Comparison of ENCODE assay signal across 8 cellular contexts in the genomic region with DNA sequence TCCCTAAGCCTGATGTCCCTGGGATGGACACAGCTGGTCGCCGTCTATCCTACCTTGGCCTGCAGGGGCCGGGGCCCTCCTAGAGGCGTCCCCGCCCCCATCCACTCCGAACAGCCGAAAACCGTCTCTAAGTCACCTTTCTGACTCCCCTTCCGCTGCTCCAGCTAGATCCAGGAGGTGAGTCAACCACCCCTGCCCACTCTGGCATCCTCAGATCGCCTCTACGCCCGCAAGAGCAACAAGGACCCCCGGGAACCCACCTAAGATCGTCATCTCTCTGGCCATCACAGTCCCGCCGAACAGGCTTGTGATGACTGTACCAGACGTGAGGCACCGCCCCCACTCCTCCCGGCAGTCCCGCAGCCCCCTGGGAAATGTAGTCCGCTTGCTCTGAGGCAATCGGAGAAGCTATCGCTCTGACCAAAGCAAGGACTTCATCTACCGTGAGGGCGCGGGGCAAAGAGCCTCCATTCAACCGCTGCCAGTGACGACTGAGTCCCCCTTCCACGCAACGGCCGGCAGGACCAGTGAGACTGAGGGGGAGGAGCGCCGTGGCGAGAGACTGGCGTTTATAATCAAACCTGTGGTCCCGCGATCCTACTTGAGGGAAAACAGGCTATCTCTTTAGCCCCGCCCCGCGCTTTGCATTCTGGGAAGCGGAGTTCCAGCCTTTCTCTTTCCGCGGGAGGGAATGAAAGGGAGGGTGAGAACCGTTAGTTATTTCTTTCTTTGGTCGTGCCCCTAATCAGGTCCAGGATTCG. TPM values are rescaled to one million over a fixed set of nuclear protein-coding genes. Genes with fewer than 3 reads are reported as not detected.
A peak's percentile ranks its signal among the peaks of the same experiment; 100 is the strongest.
DNase-seq lines count a peak whose midpoint lies in the region; ATAC-seq and TF ChIP-seq lines count a peak whose summit lies in the region.

Gene HSPA13 (minus strand): TSS at position 312 of the 761 bp plus-strand sequence. CDS start 27 bp downstream, at position 285.

- in situ Hi-C loops in IMR-90 (cut with MboI; ENCODE audit: low sequenced_read_pairs): loop anchor here (25.0 kb wide), 1 partner anchor 704 kb away; no protein-coding TSS in a partner anchor

- peak within 1 kb of the TSS; percentile 79 for H2BK5ac ChIP-seq in IMR-90 (ENCODE audit: low read depth, low read length, poor library complexity, severe bottlenecking)

- no TSS peak for BruUV-seq in IMR-90 (replicated peaks; lab: Mats Ljungman, UMichigan)

- POLR2A ChIA-PET in IMR-90 (lab: Charles Lee; ENCODE audit: unreplicated experiment): interaction anchor here (0.6 kb wide), 2 partner anchors 10 to 1221 kb away, joined by 3 read pairs; no protein-coding TSS in a partner anchor

- H2AK9ac ChIP-seq in IMR-90 (replicated peaks; ENCODE audit: low read depth, low read length, poor library complexity): peak within 1 kb of the TSS; percentile 68

- intact Hi-C loops in IMR-90 (cut with micrococcal nuclease): loop anchor here (5.0 kb wide), 1 partner anchor 684 kb away; no protein-coding TSS in a partner anchor

- CTCF ChIA-PET in IMR-90 (lab: Yijun Ruan, JAX): interaction anchor here (0.6 to 1.0 kb wide), 2 partner anchors 19 to 1099 kb away, joined by 4 to 5 read pairs; no protein-coding TSS in a partner anchor

- H2AK5ac ChIP-seq in IMR-90 (ENCODE audit: low read depth, low read length): no peak within 1 kb of the TSS

- WGBS in IMR-90 (ENCODE audit: extremely low coverage in 2 of 2, insufficient read length in 1 of 2), 2 experiments: 0% methylated on average over 10 of the region's 46 CpGs; no CpG with 5 or more reads in 1 of the 2 experiments

- 0 out of 2 replicates have a peak, but pooled peaks have one; percentile 12 for TF ChIP-seq CTCF in IMR-90 (conservative IDR thresholded peaks at IDR 0.05; ENCODE audit: low read depth, low read length)
- TF ChIP-seq CTCF in epithelial cell of esophagus (IDR thresholded peaks at IDR 0.05; ENCODE audit: insufficient read depth, low read depth, low read length, missing control alignments): no peak

- H3K36me3 ChIP-seq in IMR-90 (ENCODE audit: control insufficient read depth, insufficient read depth, low read length): peaks cover 1% of the 10 kb centered on the region; the same call in 1 of the 2 replicates

- H3K4me3 ChIP-seq in IMR-90 (ENCODE audit: insufficient read depth, low read depth, low read length) (peak within 1 kb of the TSS; percentile 72), epithelial cell of esophagus (ENCODE audit: low read length) (peak within 1 kb of the TSS; percentile 94), mononuclear cell (ENCODE audit: low read length) (peak within 1 kb of the TSS; percentile 84)

- TF ChIP-seq RAD21 in IMR-90 (IDR thresholded peaks at IDR 0.05; ENCODE audit: low read length): no peak

- peak within 1 kb of the TSS; percentile 70 to 95 for H4K8ac ChIP-seq in IMR-90 (ENCODE audit: low read depth in 2 of 2, low read length in 2 of 2)

- H3K18ac ChIP-seq in IMR-90 (ENCODE audit: low read depth, low read length): peak within 1 kb of the TSS; percentile 21; the same call in 1 of the 2 replicates

- no peak within 1 kb of the TSS for H2BK20ac ChIP-seq in IMR-90 (ENCODE audit: low read depth, low read length)

- TF ChIP-seq POLR2A in IMR-90 (IDR thresholded peaks at IDR 0.05; ENCODE audit: low read depth, low read length): peak; percentile 90

- H3K14ac ChIP-seq in IMR-90 (replicated peaks; ENCODE audit: low read depth, low read length): peak within 1 kb of the TSS; percentile 76

- H4K91ac ChIP-seq in IMR-90 (ENCODE audit: insufficient read depth, low read depth, low read length): peak within 1 kb of the TSS; percentile 90

- no peak within 1 kb of the TSS for H2BK15ac ChIP-seq in IMR-90 (ENCODE audit: low read depth, low read length)

- peak within 1 kb of the TSS; percentile 88 for H4K5ac ChIP-seq in IMR-90 (ENCODE audit: low read depth, low read length)

- ATAC-seq in GM21528 (IDR thresholded peaks at IDR 0.05; ENCODE audit: low FRiP score, unreplicated experiment) (peak; percentile 98), IMR-90 (ENCODE audit: low read depth) (peak; percentile 97)

- peak within 1 kb of the TSS; percentile 89 for H2AFZ ChIP-seq in IMR-90 (replicated peaks; ENCODE audit: low read length, poor library complexity)

- H3K9ac ChIP-seq in IMR-90 (ENCODE audit: low read depth, low read length): peak within 1 kb of the TSS; percentile 92

- H4K20me1 ChIP-seq in IMR-90 (ENCODE audit: insufficient read depth, low read length): no peaks in the 10 kb centered on the region; the same call in 1 of the 2 replicates

- dilution Hi-C loops in IMR-90 (cut with HindIII; ENCODE audit: low sequenced_read_pairs, unreplicated experiment): no loop called here

- H3K4ac ChIP-seq in IMR-90 (ENCODE audit: low read depth, low read length): peak within 1 kb of the TSS; percentile 86

- H3K27me3 ChIP-seq in IMR-90 (ENCODE audit: control insufficient read depth, insufficient read depth, low read length) (no peaks in the 10 kb centered on the region), mononuclear cell (ENCODE audit: insufficient read depth, low read length) (no peaks in the 10 kb centered on the region)

- no peaks in the 10 kb centered on the region; the same call in 1 of the 2 replicates for H3K9me1 ChIP-seq in IMR-90 (ENCODE audit: insufficient read depth, low read length)

- H3K79me1 ChIP-seq in IMR-90 (ENCODE audit: low read depth in 1 of 2, low read length in 2 of 2): peaks cover 17 to 21% of the 10 kb centered on the region in 2 experiments; a peak in 3 of 4 replicates

- H3K4me2 ChIP-seq in IMR-90 (ENCODE audit: low read depth, low read length): peak within 1 kb of the TSS; percentile 99

- peak within 1 kb of the TSS; percentile 63 for H2BK120ac ChIP-seq in IMR-90 (ENCODE audit: low read depth, low read length)

- H3K9me3 ChIP-seq in IMR-90 (ENCODE audit: control insufficient read depth, insufficient read depth, low read length) (no peaks in the 10 kb centered on the region), mononuclear cell (ENCODE audit: low read depth, low read length) (no peaks in the 10 kb centered on the region)

- peak within 1 kb of the TSS; percentile 78 for H3K27ac ChIP-seq in IMR-90 (ENCODE audit: insufficient read depth, low read length)

- DNase-seq in DMS 273 treated with DMSO at 0.1 percent for 48 hours (lab: John Stamatoyannopoulos, UW) (peak; percentile 99), IMR-90 (peak; percentile 99), OCI-M1 (lab: John Stamatoyannopoulos, UW) (peak; percentile 100), activated T-cell treated with anti-CD3 and anti-CD28 coated beads for 48 hours (ENCODE audit: low read depth) (peak; percentile 95), epithelial cell of esophagus (ENCODE audit: low read depth) (peak; percentile 100)
- peak; percentile 98 for DNase-seq in stimulated activated CD8-positive, alpha-beta memory T cell treated with anti-CD3 and anti-CD28 coated beads, Interleukin-4, amount 100 ng/mL, for 1 hour (ENCODE audit: low read depth in 2 of 2, low spot score in 1 of 2)

- H3K4me1 ChIP-seq in IMR-90 (ENCODE audit: control insufficient read depth, insufficient read depth, low read length) (no peaks in the 10 kb centered on the region), mononuclear cell (ENCODE audit: insufficient read depth, low read length) (peaks cover 26% of the 10 kb centered on the region)

- H3K23ac ChIP-seq in IMR-90 (ENCODE audit: low read depth, low read length): peak within 1 kb of the TSS; percentile 93

- peak within 1 kb of the TSS; percentile 98 for H3K56ac ChIP-seq in IMR-90 (ENCODE audit: extremely low read depth, insufficient read depth, low read length)

TF ChIP-seq in IMR-90, 13 proteins besides CTCF, POLR2A, EP300 and RAD21:
- TF ChIP-seq RFX5 (IDR thresholded peaks at IDR 0.05; ENCODE audit: low read depth, low read length) (no peak), CEBPB (IDR thresholded peaks at IDR 0.05; ENCODE audit: low read depth, low read length) (peak; percentile 78), MXI1 (IDR thresholded peaks at IDR 0.05; ENCODE audit: borderline replicate concordance, low read depth, low read length) (no peak), RCOR1 (IDR thresholded peaks at IDR 0.05; ENCODE audit: insufficient replicate concordance, low read length) (peak; percentile 59), MAFK (IDR thresholded peaks at IDR 0.05; ENCODE audit: low read depth, low read length) (no peak), MAZ (IDR thresholded peaks at IDR 0.05; ENCODE audit: borderline replicate concordance, low read depth, low read length) (peak; percentile 92; the same call in 1 of the 2 replicates), SMC3 (IDR thresholded peaks at IDR 0.05; ENCODE audit: low read depth, low read length) (no peak), USF2 (IDR thresholded peaks at IDR 0.05; ENCODE audit: low read depth, low read length) (no peak; the same call in 1 of the 2 replicates), FOS (IDR thresholded peaks at IDR 0.05; ENCODE audit: low read depth, low read length) (peak; percentile 66), NFE2L2 (IDR thresholded peaks at IDR 0.05; ENCODE audit: low read depth, low read length) (no peak), ELK1 (IDR thresholded peaks at IDR 0.05; ENCODE audit: borderline replicate concordance, low read depth, low read length) (no peak)

RNA-seq across cellular contexts. Expression of gene HSPA13, which starts in this region (rescaled TPM):
- total RNA-seq in IMR-90 (2012; rRNA removed): 43.7 and 68.9 TPM in 2 replicates
- 11.7 and 16.3 TPM in 2 replicates for polyA plus RNA-seq in IMR-90 (2012; rRNA removed)
- polyA plus RNA-seq in IMR-90 (2012; cell fraction: cytosol; rRNA removed): 1.8 and 2.8 TPM in 2 replicates
- polyA plus RNA-seq in IMR-90 (2012; cell fraction: nucleus; rRNA removed; ENCODE audit: low replicate concordance): 0.47 and 5.5 TPM in 2 replicates
- 52.8 TPM for total RNA-seq in mononuclear cell

Comparison
In these comparisons a context has a peak if more than half of its experiments do, and no peak if none do; other contexts are left out.
1. Peak in every context shown above with its lines: DNase-seq, ATAC-seq, H3K4me3 ChIP-seq and H3K27ac ChIP-seq.